ENCODE assay signal across 9 cellular contexts in the genomic region with DNA sequence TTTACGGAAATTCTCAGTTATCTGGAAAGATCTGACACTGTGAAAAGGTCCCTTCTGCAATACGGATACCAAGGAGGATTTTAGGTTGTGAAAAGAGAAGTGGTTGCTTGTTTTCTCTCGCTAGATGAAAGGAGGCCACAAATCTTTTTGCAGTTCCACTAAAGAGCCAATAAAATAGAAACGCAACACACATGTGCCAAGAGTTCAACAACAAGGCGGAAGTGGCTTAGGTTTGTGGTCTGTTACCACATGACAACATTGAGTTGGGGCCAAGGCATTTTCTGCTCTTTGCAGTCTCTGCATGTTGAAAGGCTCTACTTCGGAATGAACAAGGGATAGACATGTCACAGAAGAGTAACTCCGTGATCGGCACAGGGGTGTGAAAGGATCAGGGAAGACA.
DNase-seq lines count a peak whose midpoint lies in the region; ATAC-seq lines count a peak whose summit lies in the region.
"Had no signal": no experiment of that assay in that cellular context is flagged by ENCODE, and none has a peak within 500 bp of the region (broad histone marks: within the 10 kb centered on the region; RNA-seq: fewer than 3 reads in every experiment).

No MANE protein-coding gene starts in this region.

- H3K27me3 Mint-ChIP-seq in T-helper 17 cell, result peaks cover 18% of the 10 kb centered on the region

- H3K27ac Mint-ChIP-seq in T-helper 17 cell, result no peak overlapping the region

- DNase-seq in Ammon's horn (ENCODE audit: low spot score) (peak; percentile 72), T-helper 17 cell (peak in 2 of 3 donors; percentile 8 to 15), germinal center (ENCODE audit: low spot score) (no peak), Right ventricle myocardium superior (no peak)

- no peaks in the 10 kb centered on the region for H3K36me3 Mint-ChIP-seq in T-helper 17 cell (ENCODE audit: low read depth)

- no peak overlapping the region for H3K9ac ChIP-seq in subcutaneous abdominal adipose tissue (ENCODE audit: low read length in 5 of 5)

- no peaks in the 10 kb centered on the region for H3K36me3 ChIP-seq in subcutaneous abdominal adipose tissue (ENCODE audit: control insufficient read depth in 5 of 5, insufficient read depth in 5 of 5, low read length in 5 of 5)
- H3K36me3 ChIP-seq: adrenal gland had no signal

- H3K4me1 ChIP-seq in subcutaneous abdominal adipose tissue (ENCODE audit: control insufficient read depth in 5 of 5, insufficient read depth in 5 of 5, low read length in 5 of 5), result peaks cover 0 to 10% (median 8%) of the 10 kb centered on the region in 5 donors
- H3K4me1 ChIP-seq: adrenal gland had no signal

- ATAC-seq in GM19351 (IDR thresholded peaks at IDR 0.05; ENCODE audit: unreplicated experiment), result peak; percentile 98
- ATAC-seq in HG03159 (IDR thresholded peaks at IDR 0.05; ENCODE audit: unreplicated experiment), result peak; percentile 97
- peak; percentile 95 for ATAC-seq in T-helper 17 cell
- ATAC-seq in esophagus mucosa, result peak; percentile 48
- no peak for ATAC-seq in Right ventricle myocardium superior (ENCODE audit: poor library complexity)

- peak overlapping the region; percentile 0 for H3K4me3 Mint-ChIP-seq in T-helper 17 cell

- intact Hi-C loops in Right ventricle myocardium superior (cut with DNase I), result no loop called here

- H3K9me3 ChIP-seq in T-helper 17 cell (ENCODE audit: control insufficient read depth, low read length, poor library complexity, severe bottlenecking) (no peaks in the 10 kb centered on the region), subcutaneous abdominal adipose tissue (ENCODE audit: control insufficient read depth in 5 of 5, low read length in 5 of 5) (no peaks in the 10 kb centered on the region)
- H3K9me3 ChIP-seq: adrenal gland had no signal

- H3K27me3 ChIP-seq in subcutaneous abdominal adipose tissue (ENCODE audit: control insufficient read depth in 5 of 5, insufficient read depth in 4 of 5, low read length in 5 of 5), result no peaks in the 10 kb centered on the region
- H3K27me3 ChIP-seq: adrenal gland had no signal

- peak overlapping the region in 3 of 5 donors; percentile 1 to 62 (median 38) for H3K4me3 ChIP-seq in subcutaneous abdominal adipose tissue (ENCODE audit: low read depth in 1 of 5, low read length in 5 of 5)
- H3K4me3 ChIP-seq: adrenal gland had no signal

- peaks cover 11% of the 10 kb centered on the region for H3K4me1 Mint-ChIP-seq in T-helper 17 cell

- H3K27ac ChIP-seq in subcutaneous abdominal adipose tissue (ENCODE audit: low read depth, low read length), result no peak overlapping the region
- H3K27ac ChIP-seq: adrenal gland had no signal

Comparison
In these comparisons a context has a peak if more than half of its experiments do, and no peak if none do; other contexts are left out.
1. DNase-seq: peak in Ammon's horn (single experiment) and T-helper 17 cell (2 of 3); none in germinal center (single experiment) and Right ventricle myocardium superior (single experiment).